ENCODE assay signal across 12 cellular contexts in genomic region chr12:9792961-9793617, GRCh38.
A peak's percentile ranks its signal among the peaks of the same experiment; 100 is the strongest.
DNase-seq lines count a peak whose midpoint lies in the region; ATAC-seq and TF ChIP-seq lines count a peak whose summit lies in the region.
"Had no signal": no experiment of that assay in that cellular context is flagged by ENCODE, and none has a peak within 500 bp of the region (broad histone marks: within the 10 kb centered on the region; RNA-seq: fewer than 3 reads in every experiment).

No MANE protein-coding gene starts in this region.

- no peaks in the 10 kb centered on the region for H3K9me3 ChIP-seq in RWPE2 (ENCODE audit: severe bottlenecking)
- H3K9me3 ChIP-seq: testis had no signal

- H3K4me1 ChIP-seq in RWPE2 (ENCODE audit: insufficient read depth, poor library complexity, severe bottlenecking): no peaks in the 10 kb centered on the region
- H3K4me1 ChIP-seq: testis had no signal

- peak overlapping the region; percentile 74 for H3K4me3 Mint-ChIP-seq in activated naive CD4-positive, alpha-beta T cell treated with anti-CD3 and anti-CD28 coated beads, Interleukin-2, amount 10 ng/mL, durations not matched to agents 7 days and 5 days
- H3K4me3 Mint-ChIP-seq in stimulated activated naive CD8-positive, alpha-beta T cell treated with anti-CD3 and anti-CD28 coated beads, Interleukin-15, amount 100 ng/mL, for 72 hours: peak overlapping the region; percentile 75 to 79

- CTCF ChIA-PET in activated naive CD4-positive, alpha-beta T cell treated with anti-CD3 and anti-CD28 coated beads, Interleukin-2, amount 10 ng/mL, durations not matched to agents 7 days and 5 days (lab: Charles Lee): no interaction called here

- ATAC-seq in RWPE2 (ENCODE audit: low read depth): peak; percentile 48; the same call in 2 of the 3 replicates
- ATAC-seq in stimulated activated naive CD8-positive, alpha-beta T cell treated with anti-CD3 and anti-CD28 coated beads, Interleukin-15, amount 100 ng/mL, for 72 hours: peak; percentile 67

- H3K36me3 ChIP-seq in RWPE2 (ENCODE audit: low read depth): no peaks in the 10 kb centered on the region

- H3K27me3 ChIP-seq in RWPE2 (ENCODE audit: insufficient read depth, poor library complexity, severe bottlenecking): no peaks in the 10 kb centered on the region
- H3K27me3 ChIP-seq: testis had no signal

- H3K4me3 ChIP-seq in RWPE2 (ENCODE audit: severe bottlenecking): no peak overlapping the region
- no peak overlapping the region for H3K4me3 ChIP-seq in cardiac fibroblast (replicated peaks in 1 of 2; ENCODE audit: low read depth in 2 of 2, low read length in 2 of 2)
- H3K4me3 ChIP-seq: testis had no signal

- H3K9me3 Mint-ChIP-seq in activated naive CD4-positive, alpha-beta T cell treated with anti-CD3 and anti-CD28 coated beads, Interleukin-2, amount 10 ng/mL, durations not matched to agents 7 days and 5 days: peaks cover 12% of the 10 kb centered on the region
- peaks cover 5 to 7% of the 10 kb centered on the region in 2 donors for H3K9me3 Mint-ChIP-seq in stimulated activated naive CD8-positive, alpha-beta T cell treated with anti-CD3 and anti-CD28 coated beads, Interleukin-15, amount 100 ng/mL, for 72 hours

- peak overlapping the region; percentile 95 for H3K27ac Mint-ChIP-seq in activated naive CD4-positive, alpha-beta T cell treated with anti-CD3 and anti-CD28 coated beads, Interleukin-2, amount 10 ng/mL, durations not matched to agents 7 days and 5 days
- H3K27ac Mint-ChIP-seq in stimulated activated naive CD8-positive, alpha-beta T cell treated with anti-CD3 and anti-CD28 coated beads, Interleukin-15, amount 100 ng/mL, for 72 hours: peak overlapping the region; percentile 97 to 98

- H3K27ac ChIP-seq in RWPE2 (ENCODE audit: poor library complexity, severe bottlenecking): no peak overlapping the region
- H3K27ac ChIP-seq: epithelial cell of prostate, testis had no signal

- no peaks in the 10 kb centered on the region for H3K27me3 Mint-ChIP-seq in activated naive CD4-positive, alpha-beta T cell treated with anti-CD3 and anti-CD28 coated beads, Interleukin-2, amount 10 ng/mL, durations not matched to agents 7 days and 5 days
- H3K27me3 Mint-ChIP-seq in stimulated activated naive CD8-positive, alpha-beta T cell treated with anti-CD3 and anti-CD28 coated beads, Interleukin-15, amount 100 ng/mL, for 72 hours: no peaks in the 10 kb centered on the region

- peaks cover 71% of the 10 kb centered on the region for H3K4me1 Mint-ChIP-seq in activated naive CD4-positive, alpha-beta T cell treated with anti-CD3 and anti-CD28 coated beads, Interleukin-2, amount 10 ng/mL, durations not matched to agents 7 days and 5 days
- peaks cover 74% of the 10 kb centered on the region for H3K4me1 Mint-ChIP-seq in stimulated activated naive CD8-positive, alpha-beta T cell treated with anti-CD3 and anti-CD28 coated beads, Interleukin-15, amount 100 ng/mL, for 72 hours

- H3K36me3 Mint-ChIP-seq in activated naive CD4-positive, alpha-beta T cell treated with anti-CD3 and anti-CD28 coated beads, Interleukin-2, amount 10 ng/mL, durations not matched to agents 7 days and 5 days: peaks cover 25% of the 10 kb centered on the region

- no peak for DNase-seq in activated naive CD4-positive, alpha-beta T cell treated with anti-CD3 and anti-CD28 coated beads, Interleukin-2, amount 10 ng/mL, durations not matched to agents 7 days and 5 days
- no peak for DNase-seq in activated naive CD4-positive, alpha-beta T cell (lab: John Stamatoyannopoulos, UW)
- DNase-seq in RWPE2 (ENCODE audit: low spot score) (no peak), cardiac fibroblast (ENCODE audit: low read depth in 2 of 2) (peak; percentile 8 to 56), NCI-H69 (lab: John Stamatoyannopoulos, UW) (no peak), OCI-M2 (lab: John Stamatoyannopoulos, UW; ENCODE audit: unreplicated experiment) (no peak)
- DNase-seq in stimulated activated naive CD8-positive, alpha-beta T cell treated with anti-CD3 and anti-CD28 coated beads, Interleukin-15, amount 100 ng/mL, for 72 hours: no peak
- no peak for DNase-seq in stimulated activated CD4-positive, alpha-beta T cell treated with anti-CD3 and anti-CD28 coated beads, Interleukin-1b, Interleukin-23, amount 100 ng/mL, for 48 hours
- DNase-seq: anterior cingulate cortex, NCI-H2227 treated with DMSO at 0.1 percent for 48 hours, testis had no signal

- no peak for TF ChIP-seq CTCF in RWPE2 (IDR thresholded peaks at IDR 0.05; ENCODE audit: poor library complexity, severe bottlenecking)
- TF ChIP-seq CTCF in cardiac fibroblast (IDR thresholded peaks at IDR 0.05; ENCODE audit: low read depth, low read length): no peak

Comparison
In these comparisons a context has a peak if more than half of its experiments do, and no peak if none do; other contexts are left out.
1. DNase-seq: peak in cardiac fibroblast (2 of 2); none in activated naive CD4-positive, alpha-beta T cell treated with anti-CD3 and anti-CD28 coated beads, Interleukin-2, amount 10 ng/mL, durations not matched to agents 7 days and 5 days (single experiment), activated naive CD4-positive, alpha-beta T cell (0 of 4), RWPE2 (single experiment), stimulated activated naive CD8-positive, alpha-beta T cell treated with anti-CD3 and anti-CD28 coated beads, Interleukin-15, amount 100 ng/mL, for 72 hours (0 of 2), NCI-H69 (single experiment), stimulated activated CD4-positive, alpha-beta T cell treated with anti-CD3 and anti-CD28 coated beads, Interleukin-1b, Interleukin-23, amount 100 ng/mL, for 48 hours (single experiment) and OCI-M2 (single experiment).